Comparison of ENCODE assay signal across 25 cellular contexts in the genomic region with DNA sequence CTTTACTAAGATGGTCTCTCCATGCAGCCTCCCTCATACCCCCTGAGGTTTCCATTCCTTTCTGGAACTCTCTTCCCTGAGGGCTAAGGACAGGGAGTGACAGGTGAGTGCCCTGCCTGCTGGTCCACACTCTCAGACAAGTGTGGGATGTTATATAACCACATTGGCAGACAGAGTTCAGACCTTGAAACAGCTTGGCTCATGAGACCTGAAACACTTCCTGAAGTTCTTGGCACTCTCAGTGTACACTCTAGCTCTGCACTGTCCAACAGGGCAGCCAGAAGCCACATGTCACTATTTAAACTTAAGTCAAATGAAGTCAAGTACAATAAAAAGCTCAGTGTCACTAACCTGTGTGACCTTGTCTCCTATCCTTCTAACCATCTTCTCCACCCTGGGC.
DNase-seq lines count a peak whose midpoint lies in the region; ATAC-seq and TF ChIP-seq lines count a peak whose summit lies in the region.
"Had no signal": no experiment of that assay in that cellular context is flagged by ENCODE, and none has a peak within 500 bp of the region (broad histone marks: within the 10 kb centered on the region; RNA-seq: fewer than 3 reads in every experiment).

No MANE protein-coding gene starts in this region.

- H3K27me3 ChIP-seq in right atrium auricular region (no peaks in the 10 kb centered on the region), aorta (ENCODE audit: control insufficient read depth in 1 of 2, insufficient read depth in 2 of 2, low read length in 1 of 2) (no peaks in the 10 kb centered on the region)
- H3K27me3 ChIP-seq: BE2C had no signal

- peaks cover 0 to 9% (median 0%) of the 10 kb centered on the region in 3 donors for H3K4me1 Mint-ChIP-seq in T-cell
- H3K4me1 Mint-ChIP-seq: activated T-helper 17 cell treated with anti-CD3 and anti-CD28 coated beads, Interleukin-2, amount 50 U/mL, for 72 hours; neural crest cell had no signal

- no peaks in the 10 kb centered on the region for H3K9me3 ChIP-seq in right atrium auricular region
- no peaks in the 10 kb centered on the region for H3K9me3 ChIP-seq in mucosa of descending colon
- H3K9me3 ChIP-seq in aorta (ENCODE audit: control insufficient read depth, low read length) = no peaks in the 10 kb centered on the region
- H3K9me3 ChIP-seq: BE2C, spleen had no signal

- H3K27ac ChIP-seq in right atrium auricular region (no peak overlapping the region), aorta (ENCODE audit: low read depth in 1 of 2, low read length in 2 of 2) (no peak overlapping the region)
- H3K27ac ChIP-seq: spleen had no signal

- CTCF ChIA-PET in T-cell (lab: Charles Lee) = no interaction called here

- DNase-seq in Right ventricle myocardium inferior (ENCODE audit: missing footprints) (no peak), right atrium auricular region (ENCODE audit: low spot score) (no peak), mucosa of descending colon (peak in 1 of 3 donors; percentile 10), aorta (no peak), NCI-H1417 (lab: John Stamatoyannopoulos, UW) (no peak), T-cell (no peak)
- DNase-seq: 8988T; activated CD4-positive, alpha-beta T cell treated with anti-CD3 and anti-CD28 coated beads, Interleukin-2, amount 10 ng/mL, durations not matched to agents 24 days and 14 days; activated naive CD8-positive, alpha-beta T cell treated with anti-CD3 and anti-CD28 coated beads, Interleukin-2, amount 10 ng/mL, durations not matched to agents 7 days and 5 days; BE2C; foreskin fibroblast; H9; hippocampal formation; Karpas-422; NCI-H1105; NCI-H524; SHP77 treated with DMSO at 0.1 percent for 48 hours; spleen; stimulated activated CD4-positive, alpha-beta T cell treated with anti-CD3 and anti-CD28 coated beads, Interleukin-4, amount 100 ng/mL, for 24 hours; T-helper 1 cell had no signal

- H3K36me3 Mint-ChIP-seq in T-cell = no peaks in the 10 kb centered on the region
- H3K36me3 Mint-ChIP-seq: activated naive CD8-positive, alpha-beta T cell treated with anti-CD3 and anti-CD28 coated beads, Interleukin-2, amount 10 ng/mL, durations not matched to agents 7 days and 5 days; brain had no signal

- H3K4me3 Mint-ChIP-seq in T-cell = no peak overlapping the region
- H3K4me3 Mint-ChIP-seq: activated CD4-positive, alpha-beta T cell treated with anti-CD3 and anti-CD28 coated beads, Interleukin-2, amount 10 ng/mL, durations not matched to agents 24 days and 14 days; activated naive CD8-positive, alpha-beta T cell treated with anti-CD3 and anti-CD28 coated beads, Interleukin-2, amount 10 ng/mL, durations not matched to agents 7 days and 5 days; activated T-helper 17 cell treated with anti-CD3 and anti-CD28 coated beads, Interleukin-2, amount 50 U/mL, for 72 hours; brain; H9; neural crest cell had no signal

- TF ChIP-seq CTCF in right atrium auricular region (IDR thresholded peaks at IDR 0.05) = no peak
- no peak for TF ChIP-seq CTCF in mucosa of descending colon (IDR thresholded peaks at IDR 0.05)

- POLR2A ChIA-PET in T-cell (lab: Charles Lee) = no interaction called here

- H3K36me3 ChIP-seq in right atrium auricular region = no peaks in the 10 kb centered on the region
- no peaks in the 10 kb centered on the region for H3K36me3 ChIP-seq in mucosa of descending colon (ENCODE audit: low read depth)
- H3K36me3 ChIP-seq in aorta (ENCODE audit: control insufficient read depth in 1 of 2, insufficient read depth in 2 of 2, low read length in 1 of 2) = no peaks in the 10 kb centered on the region
- H3K36me3 ChIP-seq: BE2C, spleen had no signal

- H3K9me3 Mint-ChIP-seq in T-cell = no peaks in the 10 kb centered on the region
- H3K9me3 Mint-ChIP-seq: activated CD4-positive, alpha-beta T cell treated with anti-CD3 and anti-CD28 coated beads, Interleukin-2, amount 10 ng/mL, durations not matched to agents 24 days and 14 days; activated naive CD8-positive, alpha-beta T cell treated with anti-CD3 and anti-CD28 coated beads, Interleukin-2, amount 10 ng/mL, durations not matched to agents 7 days and 5 days; activated T-helper 17 cell treated with anti-CD3 and anti-CD28 coated beads, Interleukin-2, amount 50 U/mL, for 72 hours; brain; H9; neural crest cell had no signal

- H3K4me3 ChIP-seq in right atrium auricular region (no peak overlapping the region), mucosa of descending colon (no peak overlapping the region), aorta (ENCODE audit: low read length in 2 of 2) (no peak overlapping the region)
- H3K4me3 ChIP-seq: spleen had no signal

- ATAC-seq in Right ventricle myocardium inferior (peak; percentile 93), esophagus mucosa (peak; percentile 19), mucosa of descending colon (peak; percentile 67), aorta (ENCODE audit: low FRiP score) (peak; percentile 37), GM21528 (IDR thresholded peaks at IDR 0.05; ENCODE audit: low FRiP score, unreplicated experiment) (no peak), T-cell (replicated peaks in 1 of 4) (no peak)
- ATAC-seq: activated T-helper 17 cell treated with anti-CD3 and anti-CD28 coated beads, Interleukin-2, amount 50 U/mL, for 72 hours had no signal

- H3K4me1 ChIP-seq in right atrium auricular region = peaks cover 0 to 9% of the 10 kb centered on the region in 2 donors
- no peaks in the 10 kb centered on the region for H3K4me1 ChIP-seq in mucosa of descending colon (ENCODE audit: low read depth)
- H3K4me1 ChIP-seq in aorta (ENCODE audit: control insufficient read depth in 1 of 2, insufficient read depth in 2 of 2, low read length in 2 of 2) = peaks cover 0 to 4% of the 10 kb centered on the region in 2 donors
- H3K4me1 ChIP-seq: BE2C had no signal

- H3K27ac Mint-ChIP-seq in T-cell = no peak overlapping the region
- H3K27ac Mint-ChIP-seq: activated CD4-positive, alpha-beta T cell treated with anti-CD3 and anti-CD28 coated beads, Interleukin-2, amount 10 ng/mL, durations not matched to agents 24 days and 14 days; activated naive CD8-positive, alpha-beta T cell treated with anti-CD3 and anti-CD28 coated beads, Interleukin-2, amount 10 ng/mL, durations not matched to agents 7 days and 5 days; activated T-helper 17 cell treated with anti-CD3 and anti-CD28 coated beads, Interleukin-2, amount 50 U/mL, for 72 hours; brain; H9 had no signal

- peaks cover 25 to 29% of the 10 kb centered on the region in 2 donors for H3K27me3 Mint-ChIP-seq in T-cell
- H3K27me3 Mint-ChIP-seq: brain had no signal

- intact Hi-C loops in Right ventricle myocardium inferior (cut with DNase I) = loop anchor here (5.0 kb wide), 1 partner anchor 131 kb away; no protein-coding TSS in a partner anchor
- intact Hi-C loops in mucosa of descending colon (cut with DNase I, micrococcal nuclease) = no loop called here
- intact Hi-C loops in aorta (cut with DNase I) = no loop called here

Comparison
In these comparisons a context has a peak if more than half of its experiments do, and no peak if none do; other contexts are left out.
1. ATAC-seq: peak in Right ventricle myocardium inferior (single experiment), esophagus mucosa (single experiment), mucosa of descending colon (single experiment) and aorta (single experiment); none in GM21528 (single experiment) and T-cell (0 of 4).